In the genomic region with DNA sequence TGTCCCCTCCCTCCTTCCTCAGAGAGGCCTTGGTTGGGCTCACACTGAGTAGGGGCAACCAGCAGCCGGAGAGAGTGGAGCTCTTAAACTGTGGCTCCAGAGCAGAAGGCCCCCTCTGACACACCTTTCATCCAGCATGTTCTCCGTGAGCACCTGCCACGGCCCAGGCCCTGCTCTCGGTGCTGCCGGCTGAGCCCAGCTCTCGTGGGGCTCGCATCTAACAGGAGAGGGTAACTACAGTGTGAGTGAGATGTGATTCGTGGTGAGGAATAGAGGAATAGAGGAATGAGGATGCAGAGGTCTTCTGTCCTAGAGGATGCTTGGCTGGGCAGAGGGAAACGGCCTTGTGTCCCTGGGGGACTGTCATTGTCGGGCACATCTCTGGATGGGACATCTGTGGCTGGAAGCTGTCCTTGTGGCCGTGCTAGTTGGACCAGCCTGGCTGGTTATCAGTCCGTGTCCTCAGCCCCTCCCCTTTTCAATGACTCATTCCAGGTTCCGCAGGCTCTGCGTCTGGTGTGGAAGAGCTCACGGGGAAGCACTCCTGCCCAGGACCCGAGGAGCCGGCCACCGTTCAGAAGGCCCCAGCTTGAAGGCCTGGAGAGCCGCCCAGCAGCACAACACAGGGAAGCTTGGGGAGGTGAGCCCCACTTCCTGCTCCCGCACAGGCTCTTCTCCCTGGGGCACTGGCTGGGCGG, we compare ENCODE assay signal across 11 cellular contexts. TPM values are rescaled to one million over a fixed set of nuclear protein-coding genes. Genes with fewer than 3 reads are reported as not detected.
DNase-seq lines count a peak whose midpoint lies in the region; ATAC-seq, FAIRE-seq and TF ChIP-seq lines count a peak whose summit lies in the region.
"Had no signal": no experiment of that assay in that cellular context is flagged by ENCODE, and none has a peak within 500 bp of the region (broad histone marks: within the 10 kb centered on the region; RNA-seq: fewer than 3 reads in every experiment).

No MANE protein-coding gene starts in this region.

- peaks cover 0 to 42% (median 4%) of the 10 kb centered on the region in 9 donors for H3K36me3 ChIP-seq in heart right ventricle
- H3K36me3 ChIP-seq: MG63 had no signal

- H3K4me3 ChIP-seq in heart right ventricle = no peak overlapping the region
- H3K4me3 ChIP-seq: MG63 had no signal

- 60 to 64% methylated on average over 21 of the region's 21 CpGs for WGBS in heart right ventricle, 2 donors

- intact Hi-C loops in heart right ventricle (cut with DNase I) (no loop called here), Right ventricle myocardium inferior (cut with DNase I) (no loop called here)

- ATAC-seq in heart right ventricle (peak in 5 of 8 donors; percentile 23 to 60 (median 57)), Right ventricle myocardium inferior (no peak), HG03025 (IDR thresholded peaks at IDR 0.05; ENCODE audit: low FRiP score, unreplicated experiment) (no peak)
- ATAC-seq: naive thymus-derived CD4-positive, alpha-beta T cell had no signal

- FAIRE-seq in urothelium cell line (lab: Jason Lieb, UNC) = no peak

- H3K27me3 ChIP-seq in heart right ventricle = no peaks in the 10 kb centered on the region
- H3K27me3 ChIP-seq: MG63 had no signal

- no peak for DNase-seq in heart right ventricle
- no peak for DNase-seq in Right ventricle myocardium inferior (ENCODE audit: missing footprints)
- peak; percentile 65 for DNase-seq in astrocyte of the hippocampus (ENCODE audit: low read depth, low spot score)
- peak; percentile 95 for DNase-seq in islet precursor cell
- DNase-seq in urothelium cell line (ENCODE audit: low spot score) = peak; percentile 64
- DNase-seq in activated T-cell treated with anti-CD3 and anti-CD28 coated beads, Interleukin-2, amount 50 U/mL, for 1 hour = no peak
- DNase-seq in T-helper 2 cell = no peak
- DNase-seq: MG63; naive thymus-derived CD4-positive, alpha-beta T cell; SHP77 treated with DMSO at 0.1 percent for 48 hours had no signal

- no peaks in the 10 kb centered on the region for H3K9me3 ChIP-seq in heart right ventricle
- H3K9me3 ChIP-seq: MG63 had no signal

- peaks cover 0 to 6% (median 0%) of the 10 kb centered on the region in 9 donors for H3K4me1 ChIP-seq in heart right ventricle

- TF ChIP-seq CTCF in heart right ventricle (IDR thresholded peaks at IDR 0.05) = no peak

- H3K27ac ChIP-seq in heart right ventricle = no peak overlapping the region

RNA-seq across cellular contexts. Expression of a gene that starts 11.9 kb away (rescaled TPM):
- total RNA-seq in heart right ventricle (10 to 100 TPM in 1 of 10 donors, 1 to 10 TPM in 9; 3.4 to 10.5 (median 7.4) TPM), Right ventricle myocardium inferior (7.5 TPM)
- 10 to 100 TPM in 1 of 2 donors, 1 to 10 TPM in 1; 3.3 to 15.9 TPM for polyA plus RNA-seq in heart right ventricle

RNA-seq across cellular contexts. Expression of a gene that starts 31.1 kb away (rescaled TPM):
- total RNA-seq in heart right ventricle (1 to 10 TPM; 2.4 to 3.6 (median 2.9) TPM), Right ventricle myocardium inferior (3.3 TPM)
- 1 to 10 TPM; 1.1 to 4.4 TPM for polyA plus RNA-seq in heart right ventricle

Comparison
In these comparisons a context has a peak if more than half of its experiments do, and no peak if none do; other contexts are left out.
1. ATAC-seq: peak in heart right ventricle (5 of 8); none in Right ventricle myocardium inferior (single experiment) and HG03025 (single experiment).
2. DNase-seq: peak in astrocyte of the hippocampus (single experiment), islet precursor cell (single experiment) and urothelium cell line (single experiment); none in heart right ventricle (0 of 2), Right ventricle myocardium inferior (single experiment), activated T-cell treated with anti-CD3 and anti-CD28 coated beads, Interleukin-2, amount 50 U/mL, for 1 hour (single experiment) and T-helper 2 cell (0 of 5).